Comparison of ENCODE assay signal across 8 cellular contexts in genomic region chr1:225554216-225554812, GRCh38.
DNase-seq lines count a peak whose midpoint lies in the region; ATAC-seq, FAIRE-seq and TF ChIP-seq lines count a peak whose summit lies in the region.

No MANE protein-coding gene starts in this region.

- no peaks in the 10 kb centered on the region for H3K9me3 ChIP-seq in small intestine (ENCODE audit: control insufficient read depth, low read depth)

- H4K20me1 ChIP-seq in GM23338 (replicated peaks; ENCODE audit: insufficient read depth) = peaks cover 11% of the 10 kb centered on the region

- ATAC-seq in GM23338 = peak; percentile 39; the same call in 2 of the 3 replicates
- ATAC-seq in foreskin keratinocyte = no peak
- ATAC-seq in HG03439 (IDR thresholded peaks at IDR 0.05; ENCODE audit: unreplicated experiment) = no peak
- no peak for ATAC-seq in stimulated activated naive CD8-positive, alpha-beta T cell treated with anti-CD3 and anti-CD28 coated beads, Interleukin-15, amount 100 ng/mL, for 72 hours

- CTCF ChIA-PET in AG04449 (lab: Yijun Ruan, JAX) = interaction anchor here (0.7 to 10.7 kb wide), 16 partner anchors 9 to 328 kb away, joined by 3 to 106 read pairs (median 4); partner anchors contain the start of genes SRP9 and TMEM63A
- CTCF ChIA-PET in RWPE1 (lab: Yijun Ruan, JAX) = interaction anchor here (0.6 to 1.7 kb wide), 8 partner anchors 24 to 348 kb away, joined by 3 to 8 read pairs (median 4); partner anchors contain the start of gene SRP9

- TF ChIP-seq CTCF in AG04449 (IDR thresholded peaks at IDR 0.05; ENCODE audit: insufficient read depth, low read length, missing control alignments) (peak; percentile 14), GM23338 (conservative IDR thresholded peaks at IDR 0.05; ENCODE audit: low read depth in 2 of 2) (peak in 1 of 2 experiments; percentile 63; a peak in 3 of 4 replicates), RWPE1 (conservative IDR thresholded peaks at IDR 0.05; ENCODE audit: low read depth) (peak; percentile 76), foreskin keratinocyte (conservative IDR thresholded peaks at IDR 0.05) (peak; percentile 72)

- peaks cover 2% of the 10 kb centered on the region for H3K27me3 Mint-ChIP-seq in GM23338 (ENCODE audit: insufficient read depth, low read depth, poor library complexity)
- H3K27me3 Mint-ChIP-seq in stimulated activated naive CD8-positive, alpha-beta T cell treated with anti-CD3 and anti-CD28 coated beads, Interleukin-15, amount 100 ng/mL, for 72 hours = no peaks in the 10 kb centered on the region

- 45 to 62% (median 54%) methylated on average over 2 of the region's 2 CpGs for WGBS in small intestine, 3 donors

- peaks cover 92% of the 10 kb centered on the region for H3K79me2 ChIP-seq in GM23338 (replicated peaks; ENCODE audit: insufficient read depth)

- H2AFZ ChIP-seq in GM23338 = no peak overlapping the region

- H3K4me1 ChIP-seq in GM23338 (ENCODE audit: insufficient read depth) (no peaks in the 10 kb centered on the region), foreskin keratinocyte (no peaks in the 10 kb centered on the region), small intestine (ENCODE audit: control insufficient read depth in 2 of 2, insufficient read depth in 1 of 2, low read depth in 1 of 2, low read length in 1 of 2) (no peaks in the 10 kb centered on the region)

- H3K36me3 Mint-ChIP-seq in GM23338 (ENCODE audit: low read depth) = peaks cover 60% of the 10 kb centered on the region

- POLR2A ChIA-PET in AG04449 (lab: Yijun Ruan, JAX) (no interaction called here), RWPE1 (lab: Yijun Ruan, JAX; ENCODE audit: low non-redundant PET) (no interaction called here)

- no peak overlapping the region for H3K27ac Mint-ChIP-seq in GM23338
- no peak overlapping the region for H3K27ac Mint-ChIP-seq in stimulated activated naive CD8-positive, alpha-beta T cell treated with anti-CD3 and anti-CD28 coated beads, Interleukin-15, amount 100 ng/mL, for 72 hours

- H3K27me3 ChIP-seq in GM23338 (ENCODE audit: insufficient read depth) (no peaks in the 10 kb centered on the region), foreskin keratinocyte (no peaks in the 10 kb centered on the region), small intestine (ENCODE audit: control insufficient read depth in 2 of 2, insufficient read depth in 2 of 2, low read length in 2 of 2) (no peaks in the 10 kb centered on the region)

- FAIRE-seq in small intestine (lab: Jason Lieb, UNC) = peak; percentile 89

- no peak overlapping the region for H3K4me2 ChIP-seq in GM23338

- H3K27ac ChIP-seq in GM23338 (ENCODE audit: low read depth) (no peak overlapping the region), RWPE1 (no peak overlapping the region), foreskin keratinocyte (no peak overlapping the region), small intestine (ENCODE audit: low read depth in 1 of 2, low read length in 1 of 2) (no peak overlapping the region)

- H3K9me3 Mint-ChIP-seq in GM23338 = peaks cover 11% of the 10 kb centered on the region; the same call in 2 of the 3 replicates
- H3K9me3 Mint-ChIP-seq in stimulated activated naive CD8-positive, alpha-beta T cell treated with anti-CD3 and anti-CD28 coated beads, Interleukin-15, amount 100 ng/mL, for 72 hours = peaks cover 0 to 6% of the 10 kb centered on the region in 2 donors

- H3K4me3 ChIP-seq in AG04449 (ENCODE audit: low read depth, low read length) = no peak overlapping the region
- H3K4me3 ChIP-seq in GM23338 = no peak overlapping the region
- H3K4me3 ChIP-seq in small intestine (ENCODE audit: low read depth in 1 of 2, low read length in 2 of 2) = no peak overlapping the region

- no peaks in the 10 kb centered on the region for H3K36me3 ChIP-seq in GM23338 (ENCODE audit: insufficient read depth)
- H3K36me3 ChIP-seq in small intestine (ENCODE audit: control insufficient read depth in 2 of 2, insufficient read depth in 2 of 2, low read length in 2 of 2) = no peaks in the 10 kb centered on the region

- H3K4me3 Mint-ChIP-seq in GM23338 = no peak overlapping the region
- no peak overlapping the region for H3K4me3 Mint-ChIP-seq in stimulated activated naive CD8-positive, alpha-beta T cell treated with anti-CD3 and anti-CD28 coated beads, Interleukin-15, amount 100 ng/mL, for 72 hours

- peaks cover 4% of the 10 kb centered on the region; the same call in 1 of the 2 replicates for H3F3A ChIP-seq in GM23338 (replicated peaks; ENCODE audit: low read depth)

- DNase-seq in AG04449 (ENCODE audit: low read depth, low spot score) = no peak
- DNase-seq in GM23338 (ENCODE audit: low spot score) = peak; percentile 64
- peak; percentile 61 for DNase-seq in RWPE1 (ENCODE audit: low spot score)
- DNase-seq in foreskin keratinocyte = peak in 1 of 2 donors; percentile 7
- peak; percentile 21 for DNase-seq in small intestine
- no peak for DNase-seq in retina
- DNase-seq in stimulated activated naive CD8-positive, alpha-beta T cell treated with anti-CD3 and anti-CD28 coated beads, Interleukin-15, amount 100 ng/mL, for 72 hours = no peak

- peaks cover 6% of the 10 kb centered on the region for H3K4me1 Mint-ChIP-seq in GM23338
- H3K4me1 Mint-ChIP-seq in stimulated activated naive CD8-positive, alpha-beta T cell treated with anti-CD3 and anti-CD28 coated beads, Interleukin-15, amount 100 ng/mL, for 72 hours = no peaks in the 10 kb centered on the region

- no peaks in the 10 kb centered on the region for H3K9me2 ChIP-seq in GM23338 (ENCODE audit: insufficient read depth)

TF ChIP-seq in GM23338, 12 proteins besides CTCF, POLR2A, EP300 and RAD21 (continues in another document):
- TF ChIP-seq STAT1 (IDR thresholded peaks at IDR 0.05; ENCODE audit: unreplicated experiment) (no peak), POLR2AphosphoS5 (IDR thresholded peaks at IDR 0.05; ENCODE audit: low read depth) (no peak), JUNB (IDR thresholded peaks at IDR 0.05; ENCODE audit: unreplicated experiment) (no peak), EZH2 (IDR thresholded peaks at IDR 0.05; ENCODE audit: low read depth, unreplicated experiment) (no peak), CREB1 (CRISPR knock-in tag; IDR thresholded peaks at IDR 0.05; ENCODE audit: low read depth) (no peak), ETS1 (IDR thresholded peaks at IDR 0.05) (no peak), NANOG (IDR thresholded peaks at IDR 0.05; ENCODE audit: borderline replicate concordance) (no peak), REST (IDR thresholded peaks at IDR 0.05; ENCODE audit: unreplicated experiment) (no peak)

Comparison
In these comparisons a context has a peak if more than half of its experiments do, and no peak if none do; other contexts are left out.
1. DNase-seq: peak in GM23338 (single experiment), RWPE1 (single experiment) and small intestine (single experiment); none in AG04449 (single experiment), retina (single experiment) and stimulated activated naive CD8-positive, alpha-beta T cell treated with anti-CD3 and anti-CD28 coated beads, Interleukin-15, amount 100 ng/mL, for 72 hours (0 of 2).